30 cellular contexts compared by ENCODE assay signal in genomic region chr20:38628580-38629470, GRCh38. TPM values are rescaled to one million over a fixed set of nuclear protein-coding genes. Genes with fewer than 3 reads are reported as not detected.
A peak's percentile ranks its signal among the peaks of the same experiment; 100 is the strongest.
DNase-seq lines count a peak whose midpoint lies in the region; ATAC-seq, FAIRE-seq and TF ChIP-seq lines count a peak whose summit lies in the region.
"Had no signal": no experiment of that assay in that cellular context is flagged by ENCODE, and none has a peak within 500 bp of the region (broad histone marks: within the 10 kb centered on the region; RNA-seq: fewer than 3 reads in every experiment).

No MANE protein-coding gene starts in this region.

- no peak overlapping the region for H3K23ac ChIP-seq in mesendoderm (ENCODE audit: low read length)

- H3K4me3 ChIP-seq in Karpas-422 (ENCODE audit: low read length) (peak overlapping the region; percentile 36; the same call in 1 of the 2 replicates), GM12878 (no peak overlapping the region), mesendoderm (ENCODE audit: low read length) (no peak overlapping the region)
- H3K4me3 ChIP-seq: BLaER1 treated with 17β-estradiol and CSF1 and Interleukin-3, amounts not matched to agents 10 nM and 100 nM; breast epithelium; HAP-1; lower lobe of right lung; smooth muscle cell; stomach; transverse colon had no signal

- WGBS in GM12878 (ENCODE audit: insufficient coverage, insufficient replicate concordance, low lambda C conversion rate, missing lambda C conversion rate) = 43% methylated on average over 9 of the region's 9 CpGs
- WGBS in mesendoderm (ENCODE audit: extremely low coverage, insufficient coverage, low lambda C conversion rate) = no CpG with 5 or more reads among the region's 9 CpGs

- ATAC-seq in GM12878 (no peak; the same call in 2 of the 3 replicates), GM19455 (IDR thresholded peaks at IDR 0.05; ENCODE audit: unreplicated experiment) (no peak)
- ATAC-seq in activated CD8-positive, alpha-beta T cell treated with anti-CD3 and anti-CD28 coated beads, Interleukin-2, amount 10 ng/mL, durations not matched to agents 7 days and 5 days = no peak
- ATAC-seq: lower lobe of right lung had no signal

- H2AK5ac ChIP-seq in mesendoderm (ENCODE audit: low read length) = no peak overlapping the region

- H3K79me1 ChIP-seq in mesendoderm (ENCODE audit: low read length) = no peaks in the 10 kb centered on the region

- no peak for TF ChIP-seq RAD21 in GM12878 (IDR thresholded peaks at IDR 0.05; ENCODE audit: insufficient read depth, low read depth, low read length)

- no peak overlapping the region for H4K8ac ChIP-seq in mesendoderm (ENCODE audit: low read depth, low read length)

- TF ChIP-seq POLR2A in GM12878 (IDR thresholded peaks at IDR 0.05; ENCODE audit: low read depth, low read length) = no peak

- H2AFZ ChIP-seq in Karpas-422 (ENCODE audit: low read length) (peak overlapping the region; percentile 74; the same call in 1 of the 2 replicates), GM12878 (ENCODE audit: control insufficient read depth, low read depth, low read length) (peak overlapping the region; percentile 23; the same call in 1 of the 2 replicates)

- H3K9ac ChIP-seq in ES-I3 (ENCODE audit: low read depth, low read length) = peak overlapping the region; percentile 12; the same call in 1 of the 2 replicates
- H3K9ac ChIP-seq in Karpas-422 (ENCODE audit: low read length) = peak overlapping the region; percentile 33; the same call in 1 of the 2 replicates
- H3K9ac ChIP-seq in GM12878 (ENCODE audit: control insufficient read depth, insufficient read depth, low read length) = no peak overlapping the region
- no peak overlapping the region for H3K9ac ChIP-seq in mesendoderm (ENCODE audit: low read length)
- H3K9ac ChIP-seq: BLaER1 treated with 17β-estradiol and CSF1 and Interleukin-3, amounts not matched to agents 10 nM and 100 nM had no signal

- peak overlapping the region; percentile 4 for H3K18ac ChIP-seq in mesendoderm (ENCODE audit: low read length)

- H3K9me3 Mint-ChIP-seq in activated CD8-positive, alpha-beta T cell treated with anti-CD3 and anti-CD28 coated beads, Interleukin-2, amount 10 ng/mL, durations not matched to agents 7 days and 5 days (ENCODE audit: insufficient read depth) = no peaks in the 10 kb centered on the region
- H3K9me3 Mint-ChIP-seq: activated CD4-positive, alpha-beta T cell treated with anti-CD3 and anti-CD28 coated beads, Interleukin-2, amount 10 ng/mL, durations not matched to agents 7 days and 5 days had no signal

- H3K27ac Mint-ChIP-seq in activated CD8-positive, alpha-beta T cell treated with anti-CD3 and anti-CD28 coated beads, Interleukin-2, amount 10 ng/mL, durations not matched to agents 7 days and 5 days = no peak overlapping the region
- H3K27ac Mint-ChIP-seq: activated CD4-positive, alpha-beta T cell treated with anti-CD3 and anti-CD28 coated beads, Interleukin-2, amount 10 ng/mL, durations not matched to agents 7 days and 5 days; nephron had no signal

- H3K4ac ChIP-seq in mesendoderm (ENCODE audit: low read depth, low read length) = no peak overlapping the region

- H4K20me1 ChIP-seq in Karpas-422 (ENCODE audit: insufficient read depth, low read depth, low read length) (no peaks in the 10 kb centered on the region), GM12878 (ENCODE audit: control insufficient read depth, insufficient read depth) (no peaks in the 10 kb centered on the region)
- H4K20me1 ChIP-seq: BLaER1 treated with 17β-estradiol and CSF1 and Interleukin-3, amounts not matched to agents 10 nM and 100 nM had no signal

- SMC1A ChIA-PET in GM12878 (lab: Charles Lee; ENCODE audit: uncharacterized antibody, unreplicated experiment) = interaction anchor here (1.1 kb wide), 1 partner anchor 120 kb away, joined by 3 read pairs; no protein-coding TSS in a partner anchor

- H3K9me2 ChIP-seq in Karpas-422 (replicated peaks; ENCODE audit: insufficient read depth, low read length) = no peaks in the 10 kb centered on the region

- H3K79me2 ChIP-seq in Karpas-422 (ENCODE audit: low read length) = no peaks in the 10 kb centered on the region
- H3K79me2 ChIP-seq in GM12878 (ENCODE audit: control insufficient read depth, insufficient read depth, low read length) = no peaks in the 10 kb centered on the region
- no peaks in the 10 kb centered on the region for H3K79me2 ChIP-seq in mesendoderm (ENCODE audit: control insufficient read depth, insufficient read depth, low read length)

- RAD21 ChIA-PET in GM12878 (lab: Charles Lee; ENCODE audit: unreplicated experiment) = interaction anchor here (0.5 to 1.3 kb wide), 3 partner anchors 15 to 265 kb away, joined by 3 to 4 read pairs (median 3); no protein-coding TSS in a partner anchor

- H2BK5ac ChIP-seq in mesendoderm (ENCODE audit: low read length) = no peak overlapping the region

- intact Hi-C loops in GM12878 (cut with micrococcal nuclease; ENCODE audit: unreplicated experiment) = no loop called here

- in situ Hi-C loops in GM12878 (cut with MboI) = no loop called here

- no peaks in the 10 kb centered on the region for H3K36me3 Mint-ChIP-seq in activated CD8-positive, alpha-beta T cell treated with anti-CD3 and anti-CD28 coated beads, Interleukin-2, amount 10 ng/mL, durations not matched to agents 7 days and 5 days (ENCODE audit: low read depth)

- TF ChIP-seq EP300 in GM12878 (IDR thresholded peaks at IDR 0.05; ENCODE audit: borderline replicate concordance in 1 of 2, control insufficient read depth in 1 of 2, low read depth in 2 of 2, low read length in 2 of 2) = no peak

- CTCF ChIA-PET in GM12878 (lab: Yijun Ruan, JAX) = interaction anchor here (0.5 to 0.6 kb wide), 2 partner anchors 409 to 420 kb away, joined by 3 read pairs; no protein-coding TSS in a partner anchor
- CTCF ChIA-PET in activated CD8-positive, alpha-beta T cell treated with anti-CD3 and anti-CD28 coated beads, Interleukin-2, amount 10 ng/mL, durations not matched to agents 7 days and 5 days (lab: Charles Lee) = interaction anchor here (1.0 kb wide), 1 partner anchor 12 kb away, joined by 4 read pairs; no protein-coding TSS in a partner anchor

- no TSS peak for BruUV-seq in GM12878 (replicated peaks; lab: Mats Ljungman, UMichigan)

- no peak for FAIRE-seq in GM12878 (lab: Jason Lieb, UNC)
- FAIRE-seq: endothelial cell of umbilical vein, GM12892 had no signal

- H3K27me3 ChIP-seq in Karpas-422 (ENCODE audit: low read length) (no peaks in the 10 kb centered on the region), GM12878 (replicated peaks in 1 of 2; ENCODE audit: control insufficient read depth in 2 of 2, insufficient read depth in 2 of 2, low read length in 1 of 2) (no peaks in the 10 kb centered on the region), mesendoderm (ENCODE audit: insufficient read depth, low read length, poor library complexity) (no peaks in the 10 kb centered on the region)
- H3K27me3 ChIP-seq: BLaER1 treated with 17β-estradiol and CSF1 and Interleukin-3, amounts not matched to agents 10 nM and 100 nM; breast epithelium had no signal

- H3K4me1 ChIP-seq in ES-I3 (ENCODE audit: insufficient read depth, low read length) (peaks cover 17% of the 10 kb centered on the region; the same call in 1 of the 2 replicates), Karpas-422 (ENCODE audit: low read length) (peaks cover 7% of the 10 kb centered on the region), GM12878 (ENCODE audit: control insufficient read depth, insufficient read depth, low read length) (no peaks in the 10 kb centered on the region), mesendoderm (ENCODE audit: control insufficient read depth, low read depth, low read length) (no peaks in the 10 kb centered on the region)
- H3K4me1 ChIP-seq: breast epithelium, HAP-1, lower lobe of right lung, transverse colon had no signal

- H3K27ac ChIP-seq in Karpas-422 (ENCODE audit: low read length) (no peak overlapping the region), GM12878 (ENCODE audit: control insufficient read depth, insufficient read depth) (no peak overlapping the region), mesendoderm (ENCODE audit: low read depth, low read length) (peak overlapping the region; percentile 2)
- H3K27ac ChIP-seq: BLaER1 treated with 17β-estradiol and CSF1 and Interleukin-3, amounts not matched to agents 10 nM and 100 nM; breast epithelium; lower lobe of right lung; stomach; transverse colon had no signal

- peaks cover 5% of the 10 kb centered on the region for H3K4me1 Mint-ChIP-seq in activated CD8-positive, alpha-beta T cell treated with anti-CD3 and anti-CD28 coated beads, Interleukin-2, amount 10 ng/mL, durations not matched to agents 7 days and 5 days (ENCODE audit: low read depth)
- H3K4me1 Mint-ChIP-seq: nephron had no signal

- H3K4me2 ChIP-seq in Karpas-422 (ENCODE audit: low read depth, low read length, poor library complexity, severe bottlenecking) (peak overlapping the region; percentile 20), GM12878 (ENCODE audit: control insufficient read depth, insufficient read depth) (no peak overlapping the region), mesendoderm (ENCODE audit: low read length) (no peak overlapping the region)
- H3K4me2 ChIP-seq: BLaER1 treated with 17β-estradiol and CSF1 and Interleukin-3, amounts not matched to agents 10 nM and 100 nM; smooth muscle cell had no signal

- H4K5ac ChIP-seq in mesendoderm (ENCODE audit: low read length) = no peak overlapping the region

- no peak overlapping the region for H3K4me3 Mint-ChIP-seq in activated CD8-positive, alpha-beta T cell treated with anti-CD3 and anti-CD28 coated beads, Interleukin-2, amount 10 ng/mL, durations not matched to agents 7 days and 5 days
- H3K4me3 Mint-ChIP-seq: activated CD4-positive, alpha-beta T cell treated with anti-CD3 and anti-CD28 coated beads, Interleukin-2, amount 10 ng/mL, durations not matched to agents 7 days and 5 days; nephron had no signal

- H2BK120ac ChIP-seq in mesendoderm (ENCODE audit: low read depth, low read length) = no peak overlapping the region

- POLR2A ChIA-PET in GM12878 (lab: Charles Lee) = no interaction called here
- POLR2A ChIA-PET in activated CD8-positive, alpha-beta T cell treated with anti-CD3 and anti-CD28 coated beads, Interleukin-2, amount 10 ng/mL, durations not matched to agents 7 days and 5 days (lab: Charles Lee) = no interaction called here

- peaks cover 5% of the 10 kb centered on the region for H3K27me3 Mint-ChIP-seq in activated CD8-positive, alpha-beta T cell treated with anti-CD3 and anti-CD28 coated beads, Interleukin-2, amount 10 ng/mL, durations not matched to agents 7 days and 5 days (ENCODE audit: low read depth)

- H3K56ac ChIP-seq in mesendoderm (ENCODE audit: low read length) = peak overlapping the region; percentile 18

- DNase-seq in Karpas-422 = peak; percentile 55
- DNase-seq in GM12878 (ENCODE audit: low read depth, low spot score) = no peak
- peak; percentile 78 for DNase-seq in mesendoderm
- no peak for DNase-seq in activated CD8-positive, alpha-beta T cell treated with anti-CD3 and anti-CD28 coated beads, Interleukin-2, amount 10 ng/mL, durations not matched to agents 7 days and 5 days
- DNase-seq in stimulated activated CD8-positive, alpha-beta memory T cell treated with anti-CD3 and anti-CD28 coated beads, Interleukin-4, amount 100 ng/mL, for 48 hours = no peak
- DNase-seq: activated CD4-positive, alpha-beta T cell treated with anti-CD3 and anti-CD28 coated beads, Interleukin-2, amount 10 ng/mL, durations not matched to agents 7 days and 5 days; activated naive CD4-positive, alpha-beta T cell treated with anti-CD3 and anti-CD28 coated beads, Interleukin-2, amount 50 U/mL, for 16 hours; activated T-cell treated with anti-CD3 and anti-CD28 coated beads, Interleukin-2, amount 50 U/mL, for 48 hours; islet precursor cell; lower lobe of right lung; NCI-H1417 treated with DMSO at 0.1 percent for 48 hours; NCI-H510A treated with DMSO at 0.1 percent for 48 hours; SHP77 treated with DMSO at 0.1 percent for 48 hours; stimulated activated CD4-positive, alpha-beta T cell treated with anti-CD3 and anti-CD28 coated beads, Interleukin-1b, Interleukin-23, amount 100 ng/mL, for 48 hours; stomach; transverse colon had no signal

- H2BK15ac ChIP-seq in mesendoderm (replicated peaks; ENCODE audit: low read depth) = no peak overlapping the region

- TF ChIP-seq CTCF in GM12878 (IDR thresholded peaks at IDR 0.05 in 2 of 3, conservative IDR thresholded peaks at IDR 0.05 in 1 of 3; ENCODE audit: control insufficient read depth in 2 of 3, extremely low read depth in 1 of 3, insufficient read depth in 1 of 3, low read depth in 3 of 3, low read length in 3 of 3) = no peak

- H3K9me3 ChIP-seq in ES-I3 (ENCODE audit: control insufficient read depth, insufficient read depth, low read length) (no peaks in the 10 kb centered on the region), Karpas-422 (ENCODE audit: low read length) (no peaks in the 10 kb centered on the region), GM12878 (replicated peaks; ENCODE audit: control insufficient read depth, insufficient read depth, low read length) (no peaks in the 10 kb centered on the region)
- H3K9me3 ChIP-seq: BLaER1 treated with 17β-estradiol and CSF1 and Interleukin-3, amounts not matched to agents 10 nM and 100 nM; breast epithelium; HAP-1; lower lobe of right lung; transverse colon had no signal

- H3K36me3 ChIP-seq in ES-I3 (ENCODE audit: insufficient read depth, low read length) = peaks cover 4% of the 10 kb centered on the region
- H3K36me3 ChIP-seq in Karpas-422 (ENCODE audit: insufficient read depth, low read length) = no peaks in the 10 kb centered on the region
- H3K36me3 ChIP-seq in GM12878 (ENCODE audit: control insufficient read depth in 2 of 2, insufficient read depth in 2 of 2, low read length in 1 of 2) = no peaks in the 10 kb centered on the region
- peaks cover 5% of the 10 kb centered on the region for H3K36me3 ChIP-seq in mesendoderm (ENCODE audit: control insufficient read depth, insufficient read depth, low read length)
- H3K36me3 ChIP-seq: BLaER1 treated with 17β-estradiol and CSF1 and Interleukin-3, amounts not matched to agents 10 nM and 100 nM; breast epithelium; HAP-1; lower lobe of right lung; stomach; transverse colon had no signal

RNA-seq across cellular contexts. Expression of gene ARHGAP40, which starts 27.2 kb away (rescaled TPM):
- 1.4 TPM in 1 of 2 replicates, not detected in the other for total RNA-seq in Karpas-422 (2014; rRNA removed; shearing (Covaris generic); ENCODE audit: low replicate concordance)
- not detected in 2 replicates for total RNA-seq in GM12878 (2013; cell fraction: nucleolus; rRNA removed)
- total RNA-seq in GM12878 (2014; rRNA removed) (0.06 TPM in 1 of 2 replicates, not detected in the other), GM12878 (2014; rRNA removed; fragmentation: Illumina TruSeq; extraction: Trizol) (not detected in 2 replicates), GM12878 (2021) (not detected in 2 replicates)
- polyA plus RNA-seq in GM12878 (2011; ENCODE audit: low read depth) = not detected
- polyA plus RNA-seq in GM12878 (2011; rRNA removed) (0.07 and 0.19 TPM in 2 replicates), GM12878 (2014; fragmentation: Illumina TruSeq; extraction: Trizol) (not detected in 2 replicates), GM12878 (2014; fragmentation: Nextera tagmentation; extraction: Ambion mirVana) (not detected), GM12878 (2014; rRNA removed) (not detected in 2 replicates), GM12878 (2016; fragmentation: Nextera tagmentation; extraction: Ambion mirVana) (not detected)
- polyA plus RNA-seq in GM12878 (2011; cell fraction: cytosol; rRNA removed) = 0.07 TPM in 1 of 2 replicates, not detected in the other
- polyA plus RNA-seq in GM12878 (2011; cell fraction: nucleus; rRNA removed) = 0.13 TPM in 1 of 2 replicates, not detected in the other
- not detected in 2 replicates for polyA plus RNA-seq in GM12878 (2012)
- polyA minus RNA-seq in GM12878 (2011; rRNA and poly(A)+ RNA removed) = not detected in 2 replicates
- polyA minus RNA-seq in GM12878 (2011; cell fraction: cytosol; rRNA and poly(A)+ RNA removed) = not detected in 2 replicates
- polyA minus RNA-seq in GM12878 (2011; cell fraction: nucleus; rRNA and poly(A)+ RNA removed) = not detected in 2 replicates
- 12.3 TPM for polyA plus RNA-seq in mesendoderm (2013, experiment 1 of 2)
- polyA plus RNA-seq in mesendoderm (2013, experiment 2 of 2) = 13.1 TPM
- not detected for total RNA-seq in activated CD8-positive, alpha-beta T cell treated with anti-CD3 and anti-CD28 coated beads, Interleukin-2, amount 10 ng/mL, durations not matched to agents 7 days and 5 days
- total RNA-seq: activated CD4-positive, alpha-beta T cell treated with anti-CD3 and anti-CD28 coated beads, Interleukin-2, amount 10 ng/mL, durations not matched to agents 7 days and 5 days; Daoy; glomerular endothelial cell; mucosa of gallbladder; osteocyte; transverse colon had no signal
- polyA plus RNA-seq: AG04450, smooth muscle cell had no signal

RNA-seq across cellular contexts. Expression of gene ADIG, which starts 47.8 kb away (rescaled TPM):
- total RNA-seq in Karpas-422 (2014; rRNA removed; shearing (Covaris generic); ENCODE audit: low replicate concordance) = not detected in 2 replicates
- not detected in 2 replicates for total RNA-seq in GM12878 (2013; cell fraction: nucleolus; rRNA removed)
- not detected in 2 replicates for total RNA-seq in GM12878 (2014; rRNA removed)
- not detected in 2 replicates for total RNA-seq in GM12878 (2014; rRNA removed; fragmentation: Illumina TruSeq; extraction: Trizol)
- total RNA-seq in GM12878 (2021) = not detected in 2 replicates
- polyA plus RNA-seq in GM12878 (2011; ENCODE audit: low read depth) = not detected
- polyA plus RNA-seq in GM12878 (2011; rRNA removed) = not detected in 2 replicates
- polyA plus RNA-seq in GM12878 (2011; cell fraction: cytosol; rRNA removed) = not detected in 2 replicates
- not detected in 2 replicates for polyA plus RNA-seq in GM12878 (2011; cell fraction: nucleus; rRNA removed)
- polyA plus RNA-seq in GM12878 (2012) = not detected in 2 replicates
- not detected in 2 replicates for polyA plus RNA-seq in GM12878 (2014; fragmentation: Illumina TruSeq; extraction: Trizol)
- polyA plus RNA-seq in GM12878 (2014; fragmentation: Nextera tagmentation; extraction: Ambion mirVana) = not detected
- polyA plus RNA-seq in GM12878 (2014; rRNA removed) = not detected in 2 replicates
- polyA plus RNA-seq in GM12878 (2016; fragmentation: Nextera tagmentation; extraction: Ambion mirVana) = not detected
- polyA minus RNA-seq in GM12878 (2011; rRNA and poly(A)+ RNA removed) = not detected in 2 replicates
- polyA minus RNA-seq in GM12878 (2011; cell fraction: cytosol; rRNA and poly(A)+ RNA removed) = not detected in 2 replicates
- not detected in 2 replicates for polyA minus RNA-seq in GM12878 (2011; cell fraction: nucleus; rRNA and poly(A)+ RNA removed)
- not detected for polyA plus RNA-seq in mesendoderm (2013, experiment 1 of 2)
- polyA plus RNA-seq in mesendoderm (2013, experiment 2 of 2) = not detected
- not detected for total RNA-seq in activated CD8-positive, alpha-beta T cell treated with anti-CD3 and anti-CD28 coated beads, Interleukin-2, amount 10 ng/mL, durations not matched to agents 7 days and 5 days
- total RNA-seq: activated CD4-positive, alpha-beta T cell treated with anti-CD3 and anti-CD28 coated beads, Interleukin-2, amount 10 ng/mL, durations not matched to agents 7 days and 5 days; breast epithelium; Daoy; endothelial cell of umbilical vein; glomerular endothelial cell; lower lobe of right lung; mucosa of gallbladder; osteocyte; smooth muscle cell; stomach; transverse colon had no signal
- polyA plus RNA-seq: AG04450, endothelial cell of umbilical vein, smooth muscle cell, stomach had no signal

Comparison
In these comparisons a context has a peak if more than half of its experiments do, and no peak if none do; other contexts are left out.
1. H3K9ac ChIP-seq: peak in ES-I3 (single experiment) and Karpas-422 (single experiment); none in GM12878 (single experiment) and mesendoderm (single experiment).
2. DNase-seq: peak in Karpas-422 (single experiment) and mesendoderm (single experiment); none in GM12878 (single experiment), activated CD8-positive, alpha-beta T cell treated with anti-CD3 and anti-CD28 coated beads, Interleukin-2, amount 10 ng/mL, durations not matched to agents 7 days and 5 days (single experiment) and stimulated activated CD8-positive, alpha-beta memory T cell treated with anti-CD3 and anti-CD28 coated beads, Interleukin-4, amount 100 ng/mL, for 48 hours (single experiment).